Comparison of ENCODE assay signal across 1 cellular context in the genomic region with DNA sequence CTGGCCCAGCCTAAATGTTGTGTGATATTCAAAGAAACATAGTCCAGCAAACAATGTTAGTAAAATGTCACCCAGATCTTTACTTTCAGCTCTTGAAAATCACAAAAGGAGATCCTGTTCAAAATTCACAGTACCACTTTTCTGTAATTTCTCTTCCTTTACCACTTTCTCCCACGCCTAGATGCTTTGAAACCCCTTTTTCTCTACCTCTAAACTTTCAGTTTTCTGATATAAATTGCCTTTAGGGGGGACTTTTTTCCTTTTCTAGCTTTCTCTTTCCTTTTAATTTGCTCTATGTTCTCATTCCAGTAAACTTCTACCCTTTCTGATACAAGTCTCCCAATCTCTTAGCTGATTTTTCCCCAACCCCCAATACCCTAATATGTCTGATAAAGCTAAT.
TF ChIP-seq lines count a peak whose summit lies in the region.

No MANE protein-coding gene starts in this region.

TF ChIP-seq in WTC11, 78 proteins besides CTCF, POLR2A, EP300 and RAD21 (continued from another document):
- TF ChIP-seq STAT6 (CRISPR knock-in tag; conservative IDR thresholded peaks at IDR 0.05; ENCODE audit: low read depth): no peak
- TF ChIP-seq E2F5 (CRISPR knock-in tag; IDR thresholded peaks at IDR 0.05): no peak
